Comparison of ENCODE assay signal across 16 cellular contexts in genomic region chr6:161223646-161224045, GRCh38. TPM values are rescaled to one million over a fixed set of nuclear protein-coding genes. Genes with fewer than 3 reads are reported as not detected.
DNase-seq lines count a peak whose midpoint lies in the region; ATAC-seq, FAIRE-seq and TF ChIP-seq lines count a peak whose summit lies in the region.
"Had no signal": no experiment of that assay in that cellular context is flagged by ENCODE, and none has a peak within 500 bp of the region (broad histone marks: within the 10 kb centered on the region; RNA-seq: fewer than 3 reads in every experiment).

No MANE protein-coding gene starts in this region.

- peaks cover 5% of the 10 kb centered on the region for H3K36me3 Mint-ChIP-seq in T-helper 17 cell (ENCODE audit: low read depth)
- peaks cover 13% of the 10 kb centered on the region for H3K36me3 Mint-ChIP-seq in effector memory CD8-positive, alpha-beta T cell (ENCODE audit: insufficient read depth)
- peaks cover 15% of the 10 kb centered on the region for H3K36me3 Mint-ChIP-seq in natural killer cell treated with Interleukin-12 subunit alpha and Interleukin-12 subunit beta and Interleukin-15 and Interleukin-18, amount 100 ng/mL, for 72 hours

- peaks cover 25% of the 10 kb centered on the region for H3F3A ChIP-seq in smooth muscle cell (ENCODE audit: low read depth)

- H4K20me1 ChIP-seq in smooth muscle cell (ENCODE audit: low read depth), result no peaks in the 10 kb centered on the region

- H3K36me3 ChIP-seq in smooth muscle cell (ENCODE audit: low read depth), result no peaks in the 10 kb centered on the region
- H3K36me3 ChIP-seq: BE2C had no signal

- H3K9me3 ChIP-seq in T-helper 17 cell (ENCODE audit: control insufficient read depth, low read length, poor library complexity, severe bottlenecking) (no peaks in the 10 kb centered on the region), smooth muscle cell (replicated peaks; ENCODE audit: low read depth) (no peaks in the 10 kb centered on the region)
- H3K9me3 ChIP-seq: A549, BE2C had no signal

- 94% methylated on average over 3 of the region's 3 CpGs for WGBS in smooth muscle cell (ENCODE audit: low lambda C conversion rate)

- H3K79me2 ChIP-seq in smooth muscle cell (ENCODE audit: low read depth), result peaks cover 85% of the 10 kb centered on the region

- no peaks in the 10 kb centered on the region for H3K27me3 Mint-ChIP-seq in T-helper 17 cell
- H3K27me3 Mint-ChIP-seq in effector memory CD8-positive, alpha-beta T cell, result no peaks in the 10 kb centered on the region
- peaks cover 0 to under 1% of the 10 kb centered on the region in 2 donors for H3K27me3 Mint-ChIP-seq in natural killer cell treated with Interleukin-12 subunit alpha and Interleukin-12 subunit beta and Interleukin-15 and Interleukin-18, amount 100 ng/mL, for 72 hours
- H3K27me3 Mint-ChIP-seq: CD4-positive, alpha-beta memory T cell had no signal

- DNase-seq in GM12891 (ENCODE audit: insufficient read length, low spot score), result no peak
- DNase-seq in T-helper 17 cell, result no peak
- no peak for DNase-seq in effector memory CD8-positive, alpha-beta T cell
- DNase-seq in natural killer cell treated with Interleukin-12 subunit alpha and Interleukin-12 subunit beta and Interleukin-15 and Interleukin-18, amount 100 ng/mL, for 72 hours (ENCODE audit: low spot score), result no peak
- DNase-seq in activated naive CD4-positive, alpha-beta T cell (lab: John Stamatoyannopoulos, UW), result no peak
- DNase-seq in Right ventricle myocardium inferior (ENCODE audit: missing footprints), result no peak
- no peak for DNase-seq in smooth muscle cell (lab: John Stamatoyannopoulos, UW; ENCODE audit: unreplicated experiment)
- DNase-seq: BE2C; CD4-positive, alpha-beta memory T cell; DMS79; HCEC 1CT; HFFc6 had no signal

- TF ChIP-seq CTCF in smooth muscle cell (IDR thresholded peaks at IDR 0.05; ENCODE audit: borderline replicate concordance, insufficient read depth, poor library complexity, severe bottlenecking), result no peak

- no peak overlapping the region for H3K4me2 ChIP-seq in smooth muscle cell
- H3K4me2 ChIP-seq: A549 had no signal

- H3K9me3 Mint-ChIP-seq in effector memory CD8-positive, alpha-beta T cell, result no peaks in the 10 kb centered on the region
- H3K9me3 Mint-ChIP-seq in natural killer cell treated with Interleukin-12 subunit alpha and Interleukin-12 subunit beta and Interleukin-15 and Interleukin-18, amount 100 ng/mL, for 72 hours, result no peaks in the 10 kb centered on the region

- peaks cover 43% of the 10 kb centered on the region for H3K4me1 Mint-ChIP-seq in T-helper 17 cell
- peaks cover 43 to 53% of the 10 kb centered on the region in 2 donors for H3K4me1 Mint-ChIP-seq in effector memory CD8-positive, alpha-beta T cell (ENCODE audit: low read depth in 2 of 2)
- H3K4me1 Mint-ChIP-seq in natural killer cell treated with Interleukin-12 subunit alpha and Interleukin-12 subunit beta and Interleukin-15 and Interleukin-18, amount 100 ng/mL, for 72 hours (ENCODE audit: low read depth in 2 of 2), result peaks cover 41 to 69% of the 10 kb centered on the region in 2 donors

- intact Hi-C loops in Right ventricle myocardium inferior (cut with DNase I), result no loop called here

- H3K27me3 ChIP-seq in smooth muscle cell (ENCODE audit: low read depth), result no peaks in the 10 kb centered on the region
- H3K27me3 ChIP-seq: BE2C had no signal

- peak overlapping the region; percentile 28 for H3K4me3 Mint-ChIP-seq in T-helper 17 cell
- H3K4me3 Mint-ChIP-seq in effector memory CD8-positive, alpha-beta T cell, result peak overlapping the region; percentile 17 to 43
- peak overlapping the region; percentile 40 for H3K4me3 Mint-ChIP-seq in natural killer cell treated with Interleukin-12 subunit alpha and Interleukin-12 subunit beta and Interleukin-15 and Interleukin-18, amount 100 ng/mL, for 72 hours
- H3K4me3 Mint-ChIP-seq: HFFc6 had no signal

- FAIRE-seq in GM12891 (lab: Jason Lieb, UNC), result peak; percentile 40
- FAIRE-seq: A549, G401.6, GM12892 had no signal

- ATAC-seq in T-helper 17 cell (no peak), Right ventricle myocardium inferior (no peak)
- ATAC-seq in effector memory CD8-positive, alpha-beta T cell (replicated peaks), result no peak
- ATAC-seq in natural killer cell treated with Interleukin-12 subunit alpha and Interleukin-12 subunit beta and Interleukin-15 and Interleukin-18, amount 100 ng/mL, for 72 hours, result peak in 1 of 2 donors; percentile 43
- ATAC-seq: A549 had no signal

- H3K27ac Mint-ChIP-seq in T-helper 17 cell, result peak overlapping the region; percentile 99
- H3K27ac Mint-ChIP-seq in effector memory CD8-positive, alpha-beta T cell, result peak overlapping the region; percentile 80 to 95
- H3K27ac Mint-ChIP-seq in natural killer cell treated with Interleukin-12 subunit alpha and Interleukin-12 subunit beta and Interleukin-15 and Interleukin-18, amount 100 ng/mL, for 72 hours, result peak overlapping the region in 1 of 2 donors; percentile 28
- H3K27ac Mint-ChIP-seq: HFFc6 had no signal

- no peak overlapping the region for H3K9ac ChIP-seq in smooth muscle cell (ENCODE audit: low read depth)

- no peak overlapping the region for H3K27ac ChIP-seq in smooth muscle cell (ENCODE audit: low read depth)
- H3K27ac ChIP-seq: A549, C4-2B had no signal

- no peak overlapping the region for H3K4me3 ChIP-seq in smooth muscle cell
- H3K4me3 ChIP-seq: A549 had no signal

- no peak for TF ChIP-seq POLR2A in GM12891 (IDR thresholded peaks at IDR 0.05; ENCODE audit: low read depth, low read length)

- peaks cover 25% of the 10 kb centered on the region for H3K4me1 ChIP-seq in smooth muscle cell (ENCODE audit: low read depth)
- H3K4me1 ChIP-seq: A549, BE2C had no signal

- H2AFZ ChIP-seq in smooth muscle cell (ENCODE audit: low read depth), result no peak overlapping the region

TF ChIP-seq in GM12891, 5 proteins besides CTCF, POLR2A, EP300 and RAD21:
- no peak for TF ChIP-seq PAX5 (IDR thresholded peaks at IDR 0.05; ENCODE audit: insufficient read depth, low read length, severe bottlenecking)
- no peak for TF ChIP-seq POU2F2 (IDR thresholded peaks at IDR 0.05; ENCODE audit: low read depth, low read length)
- no peak for TF ChIP-seq TAF1 (IDR thresholded peaks at IDR 0.05; ENCODE audit: low read depth, low read length)
- TF ChIP-seq SPI1 (IDR thresholded peaks at IDR 0.05; ENCODE audit: low read depth, low read length), result no peak
- TF ChIP-seq POLR2AphosphoS5 (IDR thresholded peaks at IDR 0.05; ENCODE audit: low read depth, low read length), result no peak
TF ChIP-seq in GM12891: peak in this region for 0.

RNA-seq across cellular contexts. Expression of gene AGPAT4, which starts 50.2 kb away (rescaled TPM):
- polyA plus RNA-seq in GM12891 (2012; ENCODE audit: low read depth, missing spikeins), result 1.7 TPM
- total RNA-seq in T-helper 17 cell (10 to 100 TPM; 15.9 to 19.2 TPM), Right ventricle myocardium inferior (2.4 TPM), smooth muscle cell (49.3 and 51.8 TPM in 2 replicates)
- 10 to 100 TPM in 1 of 2 donors, 1 to 10 TPM in 1; 7.6 to 12.1 TPM for total RNA-seq in natural killer cell treated with Interleukin-12 subunit alpha and Interleukin-12 subunit beta and Interleukin-15 and Interleukin-18, amount 100 ng/mL, for 72 hours
- polyA plus RNA-seq in smooth muscle cell, result 41.5 and 51.4 TPM in 2 replicates
